Comparison of ENCODE assay signal across 8 cellular contexts in the genomic region with DNA sequence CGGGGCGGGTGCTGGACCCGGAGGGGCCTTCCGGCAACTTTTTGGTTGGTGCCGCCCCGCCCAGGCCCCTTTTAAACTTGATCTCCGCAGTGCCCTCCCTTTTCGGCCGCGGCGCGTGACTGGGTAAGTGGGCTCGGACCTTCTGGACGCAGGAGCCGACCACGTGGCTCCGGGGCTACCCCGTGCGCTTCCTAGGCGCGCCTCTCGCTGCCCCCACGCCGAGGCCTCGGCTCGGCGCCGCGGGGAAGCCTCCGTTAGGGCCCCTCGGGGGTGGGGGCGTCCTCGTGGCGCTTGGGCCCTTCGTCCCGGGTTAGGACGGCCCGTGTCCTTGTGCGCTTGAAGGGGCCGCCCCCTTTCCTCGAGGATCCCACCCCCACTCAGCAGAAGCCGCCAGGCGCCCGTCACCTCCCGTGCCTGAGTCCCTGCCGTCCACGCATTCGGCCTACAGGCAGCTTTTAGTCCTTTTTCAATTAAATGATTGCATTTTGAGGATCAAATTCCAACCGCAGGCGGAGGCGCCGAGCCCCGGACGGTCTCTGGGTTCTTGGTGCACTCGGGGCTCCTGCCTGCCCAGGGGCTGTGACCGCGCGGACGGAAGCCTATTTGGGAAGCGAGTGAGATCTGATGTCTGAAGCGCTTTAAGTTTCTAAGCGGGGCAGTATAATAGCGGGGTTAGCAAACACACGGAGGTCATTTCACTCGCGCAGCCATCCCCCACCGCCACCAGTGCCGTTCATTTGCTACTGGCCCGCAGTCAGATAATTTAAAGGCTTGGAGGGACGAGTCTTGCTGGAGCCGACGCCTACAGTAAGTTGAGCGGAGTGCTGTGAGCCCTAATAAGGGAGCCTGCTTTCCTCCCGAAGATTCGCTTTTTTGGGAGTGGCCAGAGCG. TPM values are rescaled to one million over a fixed set of nuclear protein-coding genes. Genes with fewer than 3 reads are reported as not detected.
DNase-seq lines count a peak whose midpoint lies in the region; ATAC-seq and TF ChIP-seq lines count a peak whose summit lies in the region.

No MANE protein-coding gene starts in this region.

- CTCF ChIA-PET in activated B cell treated with CpG ODN at 0.5 μM for 24 hours (lab: Charles Lee) = interaction anchor here (4.2 kb wide), 1 partner anchor 201 kb away, joined by 27 read pairs; no protein-coding TSS in a partner anchor

- peak; percentile 68 to 75 for DNase-seq in NCI-H2081 (lab: John Stamatoyannopoulos, UW)
- no peak for DNase-seq in NCI-H2081 treated with DMSO at 0.1 percent for 48 hours (lab: John Stamatoyannopoulos, UW)
- DNase-seq in NCI-H1694 (lab: John Stamatoyannopoulos, UW) = peak; percentile 50
- peak; percentile 84 for DNase-seq in activated B cell treated with CpG ODN at 0.5 μM for 24 hours
- peak; percentile 71 for DNase-seq in cerebellar cortex (ENCODE audit: low spot score)
- DNase-seq in stimulated activated CD4-positive, alpha-beta T cell treated with anti-CD3 and anti-CD28 coated beads, Interleukin-1b, Interleukin-23, amount 100 ng/mL, for 48 hours = peak; percentile 74

- H3K27ac ChIP-seq in layer of hippocampus (ENCODE audit: low read depth, low read length) = peak overlapping the region; percentile 69

- no peaks in the 10 kb centered on the region for H3K27me3 ChIP-seq in layer of hippocampus (ENCODE audit: control insufficient read depth, insufficient read depth, low read length)

- peaks cover 35% of the 10 kb centered on the region for H3K36me3 Mint-ChIP-seq in activated B cell treated with CpG ODN at 0.5 μM for 24 hours (ENCODE audit: low read depth)

- intact Hi-C loops in activated B cell treated with CpG ODN at 0.5 μM for 24 hours (cut with micrococcal nuclease) = loop anchor here (1.0 to 10.0 kb wide), 10 partner anchors 18 to 1427 kb away; partner anchors contain the start of genes HYCC1, IL6, NUP42 and TOMM7

- H3K27me3 Mint-ChIP-seq in activated B cell treated with CpG ODN at 0.5 μM for 24 hours = no peaks in the 10 kb centered on the region

- POLR2A ChIA-PET in activated B cell treated with CpG ODN at 0.5 μM for 24 hours (lab: Charles Lee) = interaction anchor here (1.1 to 1.5 kb wide), 2 partner anchors 13 to 18 kb away, joined by 3 to 4 read pairs; no protein-coding TSS in a partner anchor

- H3K4me1 Mint-ChIP-seq in activated B cell treated with CpG ODN at 0.5 μM for 24 hours = peaks cover 54% of the 10 kb centered on the region

- TF ChIP-seq CTCF in activated B cell treated with CpG ODN at 0.5 μM for 24 hours (IDR thresholded peaks at IDR 0.05) = no peak

- ATAC-seq in HG02763 (IDR thresholded peaks at IDR 0.05; ENCODE audit: unreplicated experiment) (peak; percentile 84), activated B cell treated with CpG ODN at 0.5 μM for 24 hours (ENCODE audit: low read depth) (peak; percentile 81)

- H3K9me3 Mint-ChIP-seq in activated B cell treated with CpG ODN at 0.5 μM for 24 hours = no peaks in the 10 kb centered on the region

- H3K27ac Mint-ChIP-seq in activated B cell treated with CpG ODN at 0.5 μM for 24 hours = peak overlapping the region; percentile 91

- H3K4me3 Mint-ChIP-seq in activated B cell treated with CpG ODN at 0.5 μM for 24 hours = peak overlapping the region; percentile 96

RNA-seq across cellular contexts. Expression of gene TOMM7, which starts 31.8 kb away (rescaled TPM):
- total RNA-seq in activated B cell treated with CpG ODN at 0.5 μM for 24 hours = 324 and 406 TPM in 2 replicates
